ENCODE assay signal across 8 cellular contexts in genomic region chr19:18203863-18204393, GRCh38. TPM values are rescaled to one million over a fixed set of nuclear protein-coding genes. Genes with fewer than 3 reads are reported as not detected.
DNase-seq lines count a peak whose midpoint lies in the region; FAIRE-seq and TF ChIP-seq lines count a peak whose summit lies in the region.

TSS of gene RAB3A (minus strand) at chr19:18204042. CDS start at chr19:18202740, 1,302 bp downstream.

- H3K36me3 ChIP-seq in neuron (ENCODE audit: insufficient read depth, low read length) = peaks cover 1% of the 10 kb centered on the region

- peaks cover 29% of the 10 kb centered on the region for H3K27me3 Mint-ChIP-seq in activated naive CD4-positive, alpha-beta T cell treated with anti-CD3 and anti-CD28 coated beads, Interleukin-2, amount 10 ng/mL, durations not matched to agents 7 days and 5 days

- peak; percentile 98 for FAIRE-seq in frontal cortex (lab: Jason Lieb, UNC)

- H3K4me3 Mint-ChIP-seq in activated naive CD4-positive, alpha-beta T cell treated with anti-CD3 and anti-CD28 coated beads, Interleukin-2, amount 10 ng/mL, durations not matched to agents 7 days and 5 days = peak within 1 kb of the TSS; percentile 96

- CTCF ChIA-PET in activated naive CD4-positive, alpha-beta T cell treated with anti-CD3 and anti-CD28 coated beads, Interleukin-2, amount 10 ng/mL, durations not matched to agents 7 days and 5 days (lab: Charles Lee) = interaction anchor here (0.9 to 8.6 kb wide), 6 partner anchors 47 to 208 kb away, joined by 3 to 134 read pairs (median 4); a partner anchor contains a TSS

- in situ Hi-C loops in SK-MEL-5 (cut with HindIII; ENCODE audit: low pct_unique_long_range_greater_than_20kb, low sequenced_read_pairs) = no loop called here

- H3K27ac Mint-ChIP-seq in activated naive CD4-positive, alpha-beta T cell treated with anti-CD3 and anti-CD28 coated beads, Interleukin-2, amount 10 ng/mL, durations not matched to agents 7 days and 5 days = peak within 1 kb of the TSS; percentile 94

- peaks cover 13% of the 10 kb centered on the region for H3K4me1 ChIP-seq in neuron (ENCODE audit: insufficient read depth, low read length)

- no peak for TF ChIP-seq CTCF in HFF-Myc (IDR thresholded peaks at IDR 0.05; ENCODE audit: low read depth, low read length, missing control alignments)

- H3K9me3 ChIP-seq in neuron (ENCODE audit: low read length) = no peaks in the 10 kb centered on the region

- no peaks in the 10 kb centered on the region for H3K27me3 ChIP-seq in neuron (ENCODE audit: insufficient read depth, low read length)

- H2AFZ ChIP-seq in neuron (ENCODE audit: low read depth, low read length) = peak within 1 kb of the TSS; percentile 91

- H3K9me3 Mint-ChIP-seq in activated naive CD4-positive, alpha-beta T cell treated with anti-CD3 and anti-CD28 coated beads, Interleukin-2, amount 10 ng/mL, durations not matched to agents 7 days and 5 days = no peaks in the 10 kb centered on the region

- peaks cover 23% of the 10 kb centered on the region for H3K4me1 Mint-ChIP-seq in activated naive CD4-positive, alpha-beta T cell treated with anti-CD3 and anti-CD28 coated beads, Interleukin-2, amount 10 ng/mL, durations not matched to agents 7 days and 5 days

- peaks cover 5% of the 10 kb centered on the region for H3K36me3 Mint-ChIP-seq in activated naive CD4-positive, alpha-beta T cell treated with anti-CD3 and anti-CD28 coated beads, Interleukin-2, amount 10 ng/mL, durations not matched to agents 7 days and 5 days

- DNase-seq in GM03348 (ENCODE audit: low spot score) (peak; percentile 98), HFF-Myc (ENCODE audit: extremely low read depth, low read depth) (peak; percentile 97), NAMALWA (ENCODE audit: low spot score) (peak; percentile 100), SK-MEL-5 (ENCODE audit: low read depth, low spot score) (peak; percentile 99), frontal cortex (ENCODE audit: low spot score in 2 of 2) (peak; percentile 98), stromal cell of bone marrow (ENCODE audit: low read depth) (peak; percentile 100)
- peak; percentile 100 for DNase-seq in activated naive CD4-positive, alpha-beta T cell treated with anti-CD3 and anti-CD28 coated beads, Interleukin-2, amount 10 ng/mL, durations not matched to agents 7 days and 5 days

- H3K4me3 ChIP-seq in HFF-Myc (replicated peaks; ENCODE audit: low read depth, low read length) (peak within 1 kb of the TSS; percentile 71), neuron (ENCODE audit: low read length) (peak within 1 kb of the TSS; percentile 64)

RNA-seq across cellular contexts. Expression of gene RAB3A, which starts in this region (rescaled TPM):
- total RNA-seq in SK-MEL-5 (2014; rRNA removed; shearing (Covaris generic)) = 2.5 and 7.9 TPM in 2 replicates
- polyA plus RNA-seq in SK-MEL-5 (2015; cell fraction: cytosol; rRNA removed) = 3.4 and 4.2 TPM in 2 replicates
- 0.65 and 2.4 TPM in 2 replicates for polyA plus RNA-seq in SK-MEL-5 (2015; cell fraction: nucleus; rRNA removed)
- 42.0 TPM for total RNA-seq in frontal cortex

Comparison
In these comparisons a context has a peak if more than half of its experiments do, and no peak if none do; other contexts are left out.
1. Peak in every context shown above with its lines: DNase-seq and H3K4me3 ChIP-seq.